Comparison of ENCODE assay signal across 9 cellular contexts in genomic region chr1:150560576-150560975, GRCh38. TPM values are rescaled to one million over a fixed set of nuclear protein-coding genes. Genes with fewer than 3 reads are reported as not detected.
DNase-seq lines count a peak whose midpoint lies in the region; ATAC-seq, FAIRE-seq and TF ChIP-seq lines count a peak whose summit lies in the region.
"Had no signal": no experiment of that assay in that cellular context is flagged by ENCODE, and none has a peak within 500 bp of the region (broad histone marks: within the 10 kb centered on the region; RNA-seq: fewer than 3 reads in every experiment).

No MANE protein-coding gene starts in this region.

- no peak for ATAC-seq in activated T-cell treated with anti-CD3 and anti-CD28 coated beads, Interleukin-2, amount 50 U/mL, for 72 hours (replicated peaks in 1 of 2)
- no peak for ATAC-seq in GM21360 (IDR thresholded peaks at IDR 0.05; ENCODE audit: unreplicated experiment)

- no peak overlapping the region for H3K56ac ChIP-seq in H9 (ENCODE audit: insufficient read length, low read depth, low read length)

- H3T11ph ChIP-seq in H9 (ENCODE audit: low read length): no peak overlapping the region

- no peak overlapping the region for H2BK20ac ChIP-seq in H9 (ENCODE audit: low read depth, low read length, poor library complexity, severe bottlenecking)

- no peak overlapping the region for H2AFZ ChIP-seq in H9 (ENCODE audit: low read length)

- DNase-seq in H9 (peak; percentile 34), glutamatergic neuron (no peak), urothelium cell line (ENCODE audit: low spot score) (no peak), OCI-M1 (lab: John Stamatoyannopoulos, UW) (no peak), hippocampal formation (lab: John Stamatoyannopoulos, UW) (no peak)
- no peak for DNase-seq in activated T-cell treated with anti-CD3 and anti-CD28 coated beads, Interleukin-2, amount 50 U/mL, for 72 hours

- H3K27ac Mint-ChIP-seq in H9 (peak overlapping the region; percentile 99 to 100 (median 99); a peak in 4 of 7 replicates), glutamatergic neuron (ENCODE audit: unreplicated experiment) (peak overlapping the region; percentile 84)
- peak overlapping the region; percentile 100 for H3K27ac Mint-ChIP-seq in activated T-cell treated with anti-CD3 and anti-CD28 coated beads, Interleukin-2, amount 50 U/mL, for 72 hours

- no peak for FAIRE-seq in urothelium cell line (lab: Jason Lieb, UNC)

- no peaks in the 10 kb centered on the region for H3K9me3 ChIP-seq in H9 (ENCODE audit: control insufficient read depth, low read depth, low read length)

- no peak overlapping the region for H2BK12ac ChIP-seq in H9 (ENCODE audit: insufficient read length, low read depth, low read length)

- H4K5ac ChIP-seq in H9 (ENCODE audit: insufficient read length, low read depth, low read length): no peak overlapping the region

- no peak overlapping the region for H3K23ac ChIP-seq in H9 (ENCODE audit: insufficient read length, low read depth, low read length)

- no peak overlapping the region for H2BK15ac ChIP-seq in H9 (ENCODE audit: low read depth, low read length)

- H2AK5ac ChIP-seq in H9 (ENCODE audit: insufficient read length, low read length): no peak overlapping the region

- no peaks in the 10 kb centered on the region for H3K79me1 ChIP-seq in H9 (ENCODE audit: insufficient read depth, low read depth, low read length, poor library complexity, severe bottlenecking)

- peak overlapping the region; percentile 36 to 59 (median 43) for H3K4me3 ChIP-seq in skin epidermis

- H3K27ac ChIP-seq in H9 (ENCODE audit: insufficient read length, low read depth, low read length) (no peak overlapping the region), skin epidermis (peak overlapping the region; percentile 82 to 100 (median 99))

- H4K8ac ChIP-seq in H9 (replicated peaks; ENCODE audit: insufficient read length, low read depth, low read length): no peak overlapping the region

- peak overlapping the region; percentile 94 for H3K4me2 ChIP-seq in H9 (ENCODE audit: insufficient read depth, insufficient read length, low read length)

- no peak overlapping the region for H3K9ac ChIP-seq in H9 (ENCODE audit: extremely low read depth, insufficient read length, low read length)

- no peak overlapping the region for H2BK120ac ChIP-seq in H9 (ENCODE audit: low read depth, low read length, poor library complexity, severe bottlenecking)

- no peak overlapping the region for H3K18ac ChIP-seq in H9 (ENCODE audit: insufficient read length, low read depth, low read length)

- H3K4ac ChIP-seq in H9 (ENCODE audit: low read depth, low read length): no peak overlapping the region

- no peaks in the 10 kb centered on the region for H3K27me3 ChIP-seq in H9 (ENCODE audit: insufficient read depth, low read length)

- peaks cover 11% of the 10 kb centered on the region for H3K23me2 ChIP-seq in H9 (ENCODE audit: insufficient read length, low read depth, low read length, poor library complexity, severe bottlenecking)

- H3K4me3 Mint-ChIP-seq in H9 (peak overlapping the region; percentile 72 to 90), glutamatergic neuron (ENCODE audit: unreplicated experiment) (peak overlapping the region; percentile 99)
- H3K4me3 Mint-ChIP-seq in activated T-cell treated with anti-CD3 and anti-CD28 coated beads, Interleukin-2, amount 50 U/mL, for 72 hours: peak overlapping the region; percentile 89 to 100

- no peaks in the 10 kb centered on the region; a peak in 1 of 5 replicates for H3K9me3 Mint-ChIP-seq in H9
- no peaks in the 10 kb centered on the region for H3K9me3 Mint-ChIP-seq in activated T-cell treated with anti-CD3 and anti-CD28 coated beads, Interleukin-2, amount 50 U/mL, for 72 hours
- H3K9me3 Mint-ChIP-seq in glutamatergic neuron (ENCODE audit: unreplicated experiment): peaks cover 11% of the 10 kb centered on the region

- H3K4me1 Mint-ChIP-seq in H9: peaks cover 38 to 53% of the 10 kb centered on the region in 2 experiments
- peaks cover 54% of the 10 kb centered on the region for H3K4me1 Mint-ChIP-seq in activated T-cell treated with anti-CD3 and anti-CD28 coated beads, Interleukin-2, amount 50 U/mL, for 72 hours (ENCODE audit: low read depth)
- peaks cover 25% of the 10 kb centered on the region for H3K4me1 Mint-ChIP-seq in glutamatergic neuron (ENCODE audit: low read depth, unreplicated experiment)

- H3K14ac ChIP-seq in H9 (ENCODE audit: insufficient read depth, low read length): no peak overlapping the region

- H4K91ac ChIP-seq in H9 (ENCODE audit: insufficient read length, low read depth, low read length): no peak overlapping the region

- WGBS in H9 (ENCODE audit: extremely low coverage, insufficient read length, low lambda C conversion rate): no CpG with 5 or more reads among the region's 4 CpGs

- TF ChIP-seq CTCF in H9 (conservative IDR thresholded peaks at IDR 0.05) (no peak), glutamatergic neuron (IDR thresholded peaks at IDR 0.05; ENCODE audit: partially characterized antibody, unreplicated experiment) (no peak)

- no peaks in the 10 kb centered on the region for H3K79me2 ChIP-seq in H9 (ENCODE audit: insufficient read depth, low read length)

- no peaks in the 10 kb centered on the region for H4K20me1 ChIP-seq in H9 (ENCODE audit: control insufficient read depth, insufficient read depth, insufficient read length)

- no peak overlapping the region for H2BK5ac ChIP-seq in H9 (ENCODE audit: insufficient read length, low read length)

- H3K27me3 Mint-ChIP-seq in H9 (ENCODE audit: low read depth): no peaks in the 10 kb centered on the region
- H3K27me3 Mint-ChIP-seq in activated T-cell treated with anti-CD3 and anti-CD28 coated beads, Interleukin-2, amount 50 U/mL, for 72 hours (ENCODE audit: low read depth): no peaks in the 10 kb centered on the region
- peaks cover 11% of the 10 kb centered on the region for H3K27me3 Mint-ChIP-seq in glutamatergic neuron (ENCODE audit: unreplicated experiment)

- peaks cover 0 to 2% (median 2%) of the 10 kb centered on the region in 3 experiments; a peak in 3 of 7 replicates for H3K36me3 Mint-ChIP-seq in H9 (ENCODE audit: insufficient read depth in 1 of 3, low read depth in 3 of 3)
- H3K36me3 Mint-ChIP-seq in activated T-cell treated with anti-CD3 and anti-CD28 coated beads, Interleukin-2, amount 50 U/mL, for 72 hours (ENCODE audit: insufficient read depth in 2 of 2): peaks cover 0 to 3% of the 10 kb centered on the region in 2 donors
- no peaks in the 10 kb centered on the region for H3K36me3 Mint-ChIP-seq in glutamatergic neuron (ENCODE audit: unreplicated experiment)

- H3K4me1 ChIP-seq in H9 (ENCODE audit: insufficient read depth, low read length): peaks cover 7% of the 10 kb centered on the region; the same call in 1 of the 2 replicates

RNA-seq across cellular contexts. Expression of gene ADAMTSL4, which starts 11.4 kb away (rescaled TPM):
- 4.6 and 6.1 TPM in 2 replicates for total RNA-seq in H9 (2021)
- total RNA-seq in activated T-cell treated with anti-CD3 and anti-CD28 coated beads, Interleukin-2, amount 50 U/mL, for 72 hours: 1 to 10 TPM in 1 of 2 donors, under 1 TPM in 1; 0.86 to 2.6 TPM
- 0.25 TPM for total RNA-seq in glutamatergic neuron (ENCODE audit: unreplicated experiment)

RNA-seq across cellular contexts. Expression of gene MCL1, which starts 18.8 kb away (rescaled TPM):
- 247 and 250 TPM in 2 replicates for total RNA-seq in H9 (2021)
- total RNA-seq in activated T-cell treated with anti-CD3 and anti-CD28 coated beads, Interleukin-2, amount 50 U/mL, for 72 hours: 100 to 1,000 TPM; 373 to 495 TPM
- total RNA-seq in glutamatergic neuron (ENCODE audit: unreplicated experiment): 154 TPM

RNA-seq across cellular contexts. Expression of gene FALEC, which starts 45.0 kb away (rescaled TPM):
- total RNA-seq in H9 (2021) (not detected in 2 replicates), glutamatergic neuron (ENCODE audit: unreplicated experiment) (not detected)
- total RNA-seq in activated T-cell treated with anti-CD3 and anti-CD28 coated beads, Interleukin-2, amount 50 U/mL, for 72 hours: under 1 TPM in 1 of 2 donors, not detected in 1; 0.79 TPM
- total RNA-seq: renal cortical epithelial cell had no signal

RNA-seq across cellular contexts. Expression of gene ECM1, which starts 52.7 kb away (rescaled TPM):
- total RNA-seq in H9 (2021) (0.88 and 1.4 TPM in 2 replicates), glutamatergic neuron (ENCODE audit: unreplicated experiment) (2.8 TPM)
- 1 to 10 TPM; 1.3 to 1.5 TPM for total RNA-seq in activated T-cell treated with anti-CD3 and anti-CD28 coated beads, Interleukin-2, amount 50 U/mL, for 72 hours
